Comparison of ENCODE assay signal across 11 cellular contexts in genomic region chr2:68741238-68741637, GRCh38. TPM values are rescaled to one million over a fixed set of nuclear protein-coding genes. Genes with fewer than 3 reads are reported as not detected.
DNase-seq lines count a peak whose midpoint lies in the region; ATAC-seq and TF ChIP-seq lines count a peak whose summit lies in the region.
"Had no signal": no experiment of that assay in that cellular context is flagged by ENCODE, and none has a peak within 500 bp of the region (broad histone marks: within the 10 kb centered on the region; RNA-seq: fewer than 3 reads in every experiment).

No MANE protein-coding gene starts in this region.

- no peak for ATAC-seq in Right ventricle myocardium inferior
- peak in 1 of 2 donors; percentile 55 for ATAC-seq in upper lobe of left lung (ENCODE audit: low FRiP score in 2 of 2)
- no peak for ATAC-seq in GM18505 (IDR thresholded peaks at IDR 0.05; ENCODE audit: unreplicated experiment)
- no peak for ATAC-seq in HG02623 (IDR thresholded peaks at IDR 0.05; ENCODE audit: unreplicated experiment)

- H3K9me3 ChIP-seq in right atrium auricular region (no peaks in the 10 kb centered on the region), upper lobe of left lung (no peaks in the 10 kb centered on the region)
- H3K9me3 ChIP-seq in effector memory CD4-positive, alpha-beta T cell (ENCODE audit: control insufficient read depth, low read length), result no peaks in the 10 kb centered on the region

- intact Hi-C loops in Right ventricle myocardium inferior (cut with DNase I), result no loop called here

- peak; percentile 18 for DNase-seq in right atrium auricular region (ENCODE audit: low spot score)
- DNase-seq in Right ventricle myocardium inferior (ENCODE audit: missing footprints), result no peak
- peak; percentile 15 for DNase-seq in RWPE1 (ENCODE audit: low spot score)
- no peak for DNase-seq in effector memory CD4-positive, alpha-beta T cell
- DNase-seq in upper lobe of left lung, result no peak
- no peak for DNase-seq in hepatic stellate cell (ENCODE audit: low spot score)
- DNase-seq: caudate nucleus, kidney glomerular epithelial cell, SHP77 had no signal

- POLR2A ChIA-PET in RWPE1 (lab: Yijun Ruan, JAX; ENCODE audit: low non-redundant PET), result no interaction called here

- CTCF ChIA-PET in RWPE1 (lab: Yijun Ruan, JAX), result interaction anchor here (1.3 kb wide), 1 partner anchor 184 kb away, joined by 3 read pairs; no protein-coding TSS in a partner anchor

- TF ChIP-seq EP300 in upper lobe of left lung (IDR thresholded peaks at IDR 0.05), result no peak

- WGBS in upper lobe of left lung, 2 donors, result 62 to 67% methylated on average over 3 of the region's 3 CpGs

- H3K4me1 ChIP-seq in right atrium auricular region (no peaks in the 10 kb centered on the region), upper lobe of left lung (peaks cover 13 to 35% (median 25%) of the 10 kb centered on the region in 4 donors)
- H3K4me1 ChIP-seq in effector memory CD4-positive, alpha-beta T cell (ENCODE audit: control insufficient read depth, insufficient read depth, low read length, poor library complexity, severe bottlenecking), result peaks cover 67% of the 10 kb centered on the region

- TF ChIP-seq POLR2A in upper lobe of left lung (IDR thresholded peaks at IDR 0.05), result no peak
- TF ChIP-seq POLR2A in GM18505 (IDR thresholded peaks at IDR 0.05; ENCODE audit: borderline replicate concordance, extremely low read depth, insufficient read depth, insufficient read length), result no peak

- H3K27me3 ChIP-seq in right atrium auricular region (no peaks in the 10 kb centered on the region), upper lobe of left lung (no peaks in the 10 kb centered on the region)
- no peaks in the 10 kb centered on the region for H3K27me3 ChIP-seq in effector memory CD4-positive, alpha-beta T cell (replicated peaks; ENCODE audit: control insufficient read depth, insufficient read depth, low read length, poor library complexity, severe bottlenecking)

- H3K27ac ChIP-seq in right atrium auricular region, result no peak overlapping the region
- no peak overlapping the region for H3K27ac ChIP-seq in RWPE1
- H3K27ac ChIP-seq in effector memory CD4-positive, alpha-beta T cell (ENCODE audit: insufficient read depth, low read length, poor library complexity, severe bottlenecking), result peak overlapping the region; percentile 88
- H3K27ac ChIP-seq in upper lobe of left lung, result peak overlapping the region; percentile 42 to 67 (median 44)

- TF ChIP-seq CTCF in right atrium auricular region (IDR thresholded peaks at IDR 0.05), result no peak
- no peak for TF ChIP-seq CTCF in RWPE1 (conservative IDR thresholded peaks at IDR 0.05; ENCODE audit: low read depth)
- no peak for TF ChIP-seq CTCF in upper lobe of left lung (IDR thresholded peaks at IDR 0.05)

- no peaks in the 10 kb centered on the region for H3K36me3 ChIP-seq in right atrium auricular region
- H3K36me3 ChIP-seq in effector memory CD4-positive, alpha-beta T cell (ENCODE audit: control insufficient read depth, insufficient read depth, low read length), result peaks cover 11% of the 10 kb centered on the region
- H3K36me3 ChIP-seq in upper lobe of left lung, result no peaks in the 10 kb centered on the region

- H3K4me3 ChIP-seq in right atrium auricular region (no peak overlapping the region), upper lobe of left lung (no peak overlapping the region)
- H3K4me3 ChIP-seq in effector memory CD4-positive, alpha-beta T cell (ENCODE audit: insufficient read depth, low read depth, low read length, poor library complexity, severe bottlenecking), result peak overlapping the region; percentile 19

RNA-seq across cellular contexts. Expression of gene ARHGAP25, which starts 6.6 kb away (rescaled TPM):
- total RNA-seq in right atrium auricular region (10 to 100 TPM in 1 of 2 donors, 1 to 10 TPM in 1; 4.2 to 12.8 TPM), Right ventricle myocardium inferior (9.4 TPM), upper lobe of left lung (10 to 100 TPM; 13.2 to 36.1 (median 26.3) TPM)

Comparison
In these comparisons a context has a peak if more than half of its experiments do, and no peak if none do; other contexts are left out.
1. DNase-seq: peak in right atrium auricular region (single experiment) and RWPE1 (single experiment); none in Right ventricle myocardium inferior (single experiment), effector memory CD4-positive, alpha-beta T cell (0 of 3), upper lobe of left lung (0 of 2) and hepatic stellate cell (single experiment).
2. H3K27ac ChIP-seq: peak in effector memory CD4-positive, alpha-beta T cell (single experiment) and upper lobe of left lung (4 of 4); none in right atrium auricular region (0 of 2) and RWPE1 (single experiment).